19 cellular contexts compared by ENCODE assay signal in genomic region chr2:86625096-86625495, GRCh38. TPM values are rescaled to one million over a fixed set of nuclear protein-coding genes. Genes with fewer than 3 reads are reported as not detected.
DNase-seq lines count a peak whose midpoint lies in the region; ATAC-seq and TF ChIP-seq lines count a peak whose summit lies in the region.
"Had no signal": no experiment of that assay in that cellular context is flagged by ENCODE, and none has a peak within 500 bp of the region (broad histone marks: within the 10 kb centered on the region; RNA-seq: fewer than 3 reads in every experiment).

No MANE protein-coding gene starts in this region.

- H3K4me3 ChIP-seq in testis: peak overlapping the region in 1 of 2 donors; percentile 83
- H3K4me3 ChIP-seq: A549 had no signal

- intact Hi-C loops in testis (cut with DNase I; ENCODE audit: low total_unique reads): no loop called here

- no peak for TF ChIP-seq POLR2A in testis (IDR thresholded peaks at IDR 0.05)

- H3K9me3 ChIP-seq in testis: no peaks in the 10 kb centered on the region
- H3K9me3 ChIP-seq: A549 had no signal

- peaks cover 2% of the 10 kb centered on the region for H3K36me3 Mint-ChIP-seq in activated T-cell treated with anti-CD3 and anti-CD28 coated beads, Interleukin-2, amount 50 U/mL, for 4 hours (ENCODE audit: insufficient read depth)

- 33 to 46% methylated on average over 4 of the region's 4 CpGs for WGBS in testis, 2 donors

- peaks cover 17% of the 10 kb centered on the region for H3K4me1 ChIP-seq in testis

- peak overlapping the region; percentile 41 for H3K4me3 Mint-ChIP-seq in activated T-cell treated with anti-CD3 and anti-CD28 coated beads, Interleukin-2, amount 50 U/mL, for 4 hours
- H3K4me3 Mint-ChIP-seq: activated CD4-positive, alpha-beta T cell treated with anti-CD3 and anti-CD28 coated beads for 36 hours had no signal

- DNase-seq in activated T-cell treated with anti-CD3 and anti-CD28 coated beads, Interleukin-2, amount 50 U/mL, for 4 hours: no peak
- DNase-seq in activated T-cell treated with anti-CD3 and anti-CD28 coated beads, Interleukin-2, amount 50 U/mL, for 48 hours: no peak
- DNase-seq in myocyte (ENCODE audit: low read depth) (peak; percentile 40), testis (peak; percentile 76), NCI-H2029 treated with DMSO at 0.1 percent for 48 hours (lab: John Stamatoyannopoulos, UW) (no peak)
- no peak for DNase-seq in activated CD4-positive, CD25-positive, alpha-beta regulatory T cell treated with anti-CD3 and anti-CD28 coated beads, Interleukin-2, amount 50 U/mL, for 72 hours
- DNase-seq: activated CD4-positive, alpha-beta T cell treated with anti-CD3 and anti-CD28 coated beads for 36 hours; effector memory CD4-positive, alpha-beta T cell; foreskin keratinocyte; H7; KG1; NCI-H1417 treated with DMSO at 0.1 percent for 48 hours; NCI-H446; PC-3; stimulated activated CD4-positive, alpha-beta T cell treated with anti-CD3 and anti-CD28 coated beads, Interleukin-4, amount 100 ng/mL, for 24 hours had no signal

- H3K9me3 Mint-ChIP-seq in activated T-cell treated with anti-CD3 and anti-CD28 coated beads, Interleukin-2, amount 50 U/mL, for 4 hours: no peaks in the 10 kb centered on the region

- no peak for ATAC-seq in activated T-cell treated with anti-CD3 and anti-CD28 coated beads, Interleukin-2, amount 50 U/mL, for 4 hours
- ATAC-seq in GM18873 (IDR thresholded peaks at IDR 0.05; ENCODE audit: low FRiP score, unreplicated experiment): no peak
- ATAC-seq: A549; activated CD4-positive, alpha-beta T cell treated with anti-CD3 and anti-CD28 coated beads for 36 hours; foreskin keratinocyte; PC-3; right cardiac atrium had no signal

- no peaks in the 10 kb centered on the region for H3K27me3 ChIP-seq in testis
- H3K27me3 ChIP-seq: foreskin keratinocyte had no signal

- H3K4me1 Mint-ChIP-seq in activated T-cell treated with anti-CD3 and anti-CD28 coated beads, Interleukin-2, amount 50 U/mL, for 4 hours (ENCODE audit: low read depth): peaks cover 19% of the 10 kb centered on the region

- peaks cover 6% of the 10 kb centered on the region for H3K27me3 Mint-ChIP-seq in activated T-cell treated with anti-CD3 and anti-CD28 coated beads, Interleukin-2, amount 50 U/mL, for 4 hours (ENCODE audit: low read depth)

- no peaks in the 10 kb centered on the region for H3K36me3 ChIP-seq in testis (ENCODE audit: low read depth, missing control alignments)

- H3K27ac ChIP-seq in angular gyrus (ENCODE audit: low read depth, low read length) (peak overlapping the region; percentile 50), testis (peak overlapping the region; percentile 23 to 96)
- H3K27ac ChIP-seq: foreskin keratinocyte had no signal

- TF ChIP-seq CTCF in testis (IDR thresholded peaks at IDR 0.05): no peak

RNA-seq across cellular contexts. Expression of gene RNF103, which starts 1.4 kb away (rescaled TPM):
- total RNA-seq in activated T-cell treated with anti-CD3 and anti-CD28 coated beads, Interleukin-2, amount 50 U/mL, for 4 hours: 10 to 100 TPM in 2 of 3 donors, 1 to 10 TPM in 1; 9.9 to 11.7 (median 11.7) TPM
- total RNA-seq in myocyte: 32.9 and 50.6 TPM in 2 replicates
- polyA plus RNA-seq in myocyte (2012): 17.8 TPM
- total RNA-seq in testis: 10 to 100 TPM; 48.2 to 59.7 TPM
- 53.7 TPM for polyA plus RNA-seq in testis (ENCODE audit: insufficient read depth, low read depth, low replicate concordance)

Comparison
In these comparisons a context has a peak if more than half of its experiments do, and no peak if none do; other contexts are left out.
1. DNase-seq: peak in myocyte (single experiment) and testis (single experiment); none in activated T-cell treated with anti-CD3 and anti-CD28 coated beads, Interleukin-2, amount 50 U/mL, for 4 hours (single experiment), activated T-cell treated with anti-CD3 and anti-CD28 coated beads, Interleukin-2, amount 50 U/mL, for 48 hours (0 of 2), activated CD4-positive, CD25-positive, alpha-beta regulatory T cell treated with anti-CD3 and anti-CD28 coated beads, Interleukin-2, amount 50 U/mL, for 72 hours (single experiment) and NCI-H2029 treated with DMSO at 0.1 percent for 48 hours (single experiment).